20 cellular contexts compared by ENCODE assay signal in the genomic region with DNA sequence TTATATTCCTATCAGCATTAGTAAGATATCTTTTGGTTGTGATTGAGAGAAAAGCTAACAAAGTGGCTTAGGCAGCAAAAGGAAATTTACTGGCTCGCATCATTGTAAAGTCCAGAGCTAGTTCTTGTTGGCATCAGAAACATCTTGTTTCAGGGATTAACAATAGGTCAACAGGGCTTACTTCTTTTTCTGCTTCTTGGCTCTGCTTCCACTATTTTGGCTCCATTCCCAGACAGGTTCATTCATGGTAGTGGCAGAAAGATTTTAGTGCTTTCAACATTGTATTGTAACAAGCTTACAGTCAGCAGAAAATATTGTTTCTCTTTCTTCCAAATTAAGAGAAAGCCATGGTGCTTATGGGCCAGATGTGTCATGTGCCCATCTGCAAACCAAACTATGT.
A peak's percentile ranks its signal among the peaks of the same experiment; 100 is the strongest.
DNase-seq lines count a peak whose midpoint lies in the region; ATAC-seq and TF ChIP-seq lines count a peak whose summit lies in the region.
"Had no signal": no experiment of that assay in that cellular context is flagged by ENCODE, and none has a peak within 500 bp of the region (broad histone marks: within the 10 kb centered on the region; RNA-seq: fewer than 3 reads in every experiment).

No MANE protein-coding gene starts in this region.

- no peaks in the 10 kb centered on the region for H3K36me3 ChIP-seq in right lobe of liver
- H3K36me3 ChIP-seq: left ventricle myocardium inferior, ovary had no signal

- no peak for TF ChIP-seq POLR2A in right lobe of liver (IDR thresholded peaks at IDR 0.05)

- H3K27ac Mint-ChIP-seq in type B pancreatic cell, result no peak overlapping the region
- H3K27ac Mint-ChIP-seq: activated naive CD8-positive, alpha-beta T cell treated with anti-CD3 and anti-CD28 coated beads, Interleukin-2, amount 50 U/mL, for 24 hours; activated T-helper 17 cell treated with anti-CD3 and anti-CD28 coated beads, Interleukin-2, amount 50 U/mL, for 72 hours; B cell had no signal

- no peak overlapping the region for H3K4me3 Mint-ChIP-seq in type B pancreatic cell
- H3K4me3 Mint-ChIP-seq: activated naive CD8-positive, alpha-beta T cell treated with anti-CD3 and anti-CD28 coated beads, Interleukin-2, amount 50 U/mL, for 24 hours; activated T-helper 17 cell treated with anti-CD3 and anti-CD28 coated beads, Interleukin-2, amount 50 U/mL, for 72 hours; B cell had no signal

- no peaks in the 10 kb centered on the region for H3K27me3 Mint-ChIP-seq in type B pancreatic cell
- H3K27me3 Mint-ChIP-seq: activated naive CD8-positive, alpha-beta T cell treated with anti-CD3 and anti-CD28 coated beads, Interleukin-2, amount 50 U/mL, for 24 hours; activated T-helper 17 cell treated with anti-CD3 and anti-CD28 coated beads, Interleukin-2, amount 50 U/mL, for 72 hours; B cell had no signal

- DNase-seq in LNCaP clone FGC (ENCODE audit: low read depth) (peak; percentile 7), RPMI8226 (peak; percentile 58), retinal pigment epithelial cell (ENCODE audit: low read depth) (peak; percentile 96), type B pancreatic cell (ENCODE audit: extremely low spot score, unreplicated experiment) (no peak), right lobe of liver (no peak)
- DNase-seq: activated CD4-positive, alpha-beta T cell treated with anti-CD3 and anti-CD28 coated beads for 1 hour; activated naive CD8-positive, alpha-beta T cell treated with anti-CD3 and anti-CD28 coated beads, Interleukin-2, amount 50 U/mL, for 24 hours; Calu3; KBM-7; left ventricle myocardium inferior; NCI-H1417; ovary; PC-9; SK-N-SH; T1000 had no signal

- H3K4me1 Mint-ChIP-seq in type B pancreatic cell (ENCODE audit: unreplicated experiment), result no peaks in the 10 kb centered on the region
- H3K4me1 Mint-ChIP-seq: activated naive CD8-positive, alpha-beta T cell treated with anti-CD3 and anti-CD28 coated beads, Interleukin-2, amount 50 U/mL, for 24 hours; activated T-helper 17 cell treated with anti-CD3 and anti-CD28 coated beads, Interleukin-2, amount 50 U/mL, for 72 hours; B cell had no signal

- WGBS in right lobe of liver (ENCODE audit: insufficient coverage, low coverage, low lambda C conversion rate, missing lambda C conversion rate), result 50% methylated on average over 1 of the region's 1 CpG

- H3K9me3 ChIP-seq in right lobe of liver, result no peaks in the 10 kb centered on the region
- H3K9me3 ChIP-seq: left ventricle myocardium inferior, ovary, SK-N-SH had no signal

- no peaks in the 10 kb centered on the region for H3K4me1 ChIP-seq in right lobe of liver
- H3K4me1 ChIP-seq: left ventricle myocardium inferior had no signal

- intact Hi-C loops in right lobe of liver (cut with DNase I), result no loop called here

- no peaks in the 10 kb centered on the region for H3K27me3 ChIP-seq in right lobe of liver
- H3K27me3 ChIP-seq: ovary had no signal

- no peaks in the 10 kb centered on the region for H3K36me3 Mint-ChIP-seq in type B pancreatic cell

- no peak overlapping the region for H3K4me3 ChIP-seq in LNCaP clone FGC (ENCODE audit: low read depth, low read length)
- H3K4me3 ChIP-seq in retinal pigment epithelial cell (ENCODE audit: low read length), result no peak overlapping the region
- H3K4me3 ChIP-seq in right lobe of liver, result no peak overlapping the region
- H3K4me3 ChIP-seq: GM12878, left ventricle myocardium inferior, ovary, PC-9 had no signal

- TF ChIP-seq CTCF in LNCaP clone FGC (IDR thresholded peaks at IDR 0.05; ENCODE audit: control insufficient read depth, extremely low read depth, insufficient read depth), result no peak
- TF ChIP-seq CTCF in retinal pigment epithelial cell (conservative IDR thresholded peaks at IDR 0.05; ENCODE audit: low read depth, low read length), result no peak
- TF ChIP-seq CTCF in type B pancreatic cell (conservative IDR thresholded peaks at IDR 0.05), result no peak
- TF ChIP-seq CTCF in right lobe of liver (IDR thresholded peaks at IDR 0.05), result no peak

- H3K27ac ChIP-seq in right lobe of liver, result no peak overlapping the region
- H3K27ac ChIP-seq: left ventricle myocardium inferior, ovary, PC-9 had no signal

- ATAC-seq in esophagus mucosa, result peak; percentile 55
- no peak for ATAC-seq in right lobe of liver
- no peak for ATAC-seq in GM19351 (IDR thresholded peaks at IDR 0.05; ENCODE audit: unreplicated experiment)
- ATAC-seq: activated naive CD8-positive, alpha-beta T cell treated with anti-CD3 and anti-CD28 coated beads, Interleukin-2, amount 50 U/mL, for 24 hours; activated T-helper 17 cell treated with anti-CD3 and anti-CD28 coated beads, Interleukin-2, amount 50 U/mL, for 72 hours; GM12878 had no signal

- no peaks in the 10 kb centered on the region for H3K9me3 Mint-ChIP-seq in type B pancreatic cell
- H3K9me3 Mint-ChIP-seq: activated naive CD8-positive, alpha-beta T cell treated with anti-CD3 and anti-CD28 coated beads, Interleukin-2, amount 50 U/mL, for 24 hours; activated T-helper 17 cell treated with anti-CD3 and anti-CD28 coated beads, Interleukin-2, amount 50 U/mL, for 72 hours had no signal

Comparison
In these comparisons a context has a peak if more than half of its experiments do, and no peak if none do; other contexts are left out.
1. DNase-seq: peak in LNCaP clone FGC (single experiment), RPMI8226 (single experiment) and retinal pigment epithelial cell (single experiment); none in type B pancreatic cell (single experiment) and right lobe of liver (0 of 3).